Comparison of ENCODE assay signal across 13 cellular contexts in genomic region chr4:25928320-25928955, GRCh38. TPM values are rescaled to one million over a fixed set of nuclear protein-coding genes. Genes with fewer than 3 reads are reported as not detected.
A peak's percentile ranks its signal among the peaks of the same experiment; 100 is the strongest.
DNase-seq lines count a peak whose midpoint lies in the region; ATAC-seq, FAIRE-seq and TF ChIP-seq lines count a peak whose summit lies in the region.
"Had no signal": no experiment of that assay in that cellular context is flagged by ENCODE, and none has a peak within 500 bp of the region (broad histone marks: within the 10 kb centered on the region; RNA-seq: fewer than 3 reads in every experiment).

No MANE protein-coding gene starts in this region.

- H3K27me3 ChIP-seq in lower lobe of right lung (ENCODE audit: low read depth) (no peaks in the 10 kb centered on the region), upper lobe of left lung (no peaks in the 10 kb centered on the region)
- H3K27me3 ChIP-seq: vagina had no signal

- peak overlapping the region; percentile 63 for H3K4me3 ChIP-seq in SK-N-MC
- H3K4me3 ChIP-seq in lower lobe of right lung: no peak overlapping the region
- peak overlapping the region in 1 of 4 donors; percentile 3 for H3K4me3 ChIP-seq in upper lobe of left lung
- H3K4me3 ChIP-seq: vagina had no signal

- H3K36me3 ChIP-seq in SK-N-MC (ENCODE audit: insufficient read depth, low read length) (no peaks in the 10 kb centered on the region), lower lobe of right lung (no peaks in the 10 kb centered on the region), upper lobe of left lung (no peaks in the 10 kb centered on the region)
- H3K36me3 ChIP-seq: vagina had no signal

- H3K27ac ChIP-seq in SK-N-MC: peak overlapping the region; percentile 82
- peak overlapping the region; percentile 71 for H3K27ac ChIP-seq in lower lobe of right lung
- H3K27ac ChIP-seq in upper lobe of left lung: peak overlapping the region; percentile 20 to 70 (median 58)
- H3K27ac ChIP-seq: KMS-11, parathyroid adenoma, vagina had no signal

- DNase-seq in activated naive CD4-positive, alpha-beta T cell treated with anti-CD3 and anti-CD28 coated beads for 36 hours: no peak
- no peak for DNase-seq in activated naive CD4-positive, alpha-beta T cell treated with Interleukin-2 at 50 U/mL for 16 hours
- no peak for DNase-seq in SK-N-MC (ENCODE audit: low read depth, low spot score)
- no peak for DNase-seq in lower lobe of right lung
- DNase-seq in upper lobe of left lung: no peak
- no peak for DNase-seq in GM19239 (ENCODE audit: insufficient read length, low spot score)
- DNase-seq in activated T-helper 2 cell treated with anti-CD3 and anti-CD28 coated beads, Interferon-gamma antibody, Interleukin-2, Interleukin-4, amounts not matched to agents 10 μg/mL and 5 μg/mL and 100 μg/mL, durations not matched to agents 14 hours and 24 hours and 36 hours (ENCODE audit: low spot score): no peak
- DNase-seq: ACHN had no signal

- CTCF ChIA-PET in activated naive CD4-positive, alpha-beta T cell treated with anti-CD3 and anti-CD28 coated beads for 36 hours (lab: Charles Lee): interaction anchor here (0.6 to 4.7 kb wide), 6 partner anchors 8 to 304 kb away, joined by 3 to 20 read pairs (median 3); no protein-coding TSS in a partner anchor

- peaks cover 3% of the 10 kb centered on the region for H3K4me1 Mint-ChIP-seq in activated naive CD4-positive, alpha-beta T cell treated with anti-CD3 and anti-CD28 coated beads for 36 hours (ENCODE audit: low read depth)
- peaks cover 8% of the 10 kb centered on the region for H3K4me1 Mint-ChIP-seq in activated T-helper 2 cell treated with anti-CD3 and anti-CD28 coated beads, Interferon-gamma antibody, Interleukin-2, Interleukin-4, amounts not matched to agents 10 μg/mL and 5 μg/mL and 100 μg/mL, durations not matched to agents 14 hours and 24 hours and 36 hours (ENCODE audit: low read depth)

- H3K36me3 Mint-ChIP-seq in activated naive CD4-positive, alpha-beta T cell treated with anti-CD3 and anti-CD28 coated beads for 36 hours (ENCODE audit: low read depth): peaks cover 11% of the 10 kb centered on the region
- peaks cover 6% of the 10 kb centered on the region for H3K36me3 Mint-ChIP-seq in activated T-helper 2 cell treated with anti-CD3 and anti-CD28 coated beads, Interferon-gamma antibody, Interleukin-2, Interleukin-4, amounts not matched to agents 10 μg/mL and 5 μg/mL and 100 μg/mL, durations not matched to agents 14 hours and 24 hours and 36 hours (ENCODE audit: low read depth)

- no peak for TF ChIP-seq EP300 in upper lobe of left lung (IDR thresholded peaks at IDR 0.05)

- peak overlapping the region; percentile 3 for H3K9ac ChIP-seq in SK-N-MC (ENCODE audit: insufficient read length)
- H3K9ac ChIP-seq: KMS-11, parathyroid adenoma had no signal

- ATAC-seq in lower lobe of right lung (peak; percentile 71 to 77), upper lobe of left lung (ENCODE audit: low FRiP score in 2 of 2) (peak; percentile 24 to 35), HG03354 (IDR thresholded peaks at IDR 0.05; ENCODE audit: poor library complexity, severe bottlenecking, unreplicated experiment) (no peak)

- H3K4me1 ChIP-seq in lower lobe of right lung (peaks cover 43% of the 10 kb centered on the region), upper lobe of left lung (peaks cover 12 to 29% (median 16%) of the 10 kb centered on the region in 4 donors)
- H3K4me1 ChIP-seq: parathyroid adenoma, vagina had no signal

- H3K9me3 ChIP-seq in SK-N-MC (ENCODE audit: low read depth, low read length): no peaks in the 10 kb centered on the region
- H3K9me3 ChIP-seq in lower lobe of right lung: no peaks in the 10 kb centered on the region
- H3K9me3 ChIP-seq in upper lobe of left lung: no peaks in the 10 kb centered on the region
- H3K9me3 ChIP-seq: vagina had no signal

- WGBS in upper lobe of left lung, 2 donors: 44 to 46% methylated on average over 9 of the region's 9 CpGs

- no peak for TF ChIP-seq POLR2A in upper lobe of left lung (IDR thresholded peaks at IDR 0.05)

- H3K27me3 Mint-ChIP-seq in activated naive CD4-positive, alpha-beta T cell treated with anti-CD3 and anti-CD28 coated beads for 36 hours (ENCODE audit: low read depth): no peaks in the 10 kb centered on the region
- H3K27me3 Mint-ChIP-seq in activated T-helper 2 cell treated with anti-CD3 and anti-CD28 coated beads, Interferon-gamma antibody, Interleukin-2, Interleukin-4, amounts not matched to agents 10 μg/mL and 5 μg/mL and 100 μg/mL, durations not matched to agents 14 hours and 24 hours and 36 hours (ENCODE audit: low read depth): no peaks in the 10 kb centered on the region

- TF ChIP-seq CTCF in lower lobe of right lung (IDR thresholded peaks at IDR 0.05) (no peak), upper lobe of left lung (IDR thresholded peaks at IDR 0.05) (no peak)

- FAIRE-seq in GM19239 (lab: Jason Lieb, UNC): no peak
- FAIRE-seq: G401.6 had no signal

- H3K27ac Mint-ChIP-seq in activated naive CD4-positive, alpha-beta T cell treated with anti-CD3 and anti-CD28 coated beads for 36 hours: peak overlapping the region; percentile 17
- H3K27ac Mint-ChIP-seq in activated T-helper 2 cell treated with anti-CD3 and anti-CD28 coated beads, Interferon-gamma antibody, Interleukin-2, Interleukin-4, amounts not matched to agents 10 μg/mL and 5 μg/mL and 100 μg/mL, durations not matched to agents 14 hours and 24 hours and 36 hours: no peak overlapping the region

- intact Hi-C loops in activated naive CD4-positive, alpha-beta T cell treated with anti-CD3 and anti-CD28 coated beads for 36 hours (cut with micrococcal nuclease): no loop called here
- intact Hi-C loops in lower lobe of right lung (cut with DNase I): no loop called here
- intact Hi-C loops in activated T-helper 2 cell treated with anti-CD3 and anti-CD28 coated beads, Interferon-gamma antibody, Interleukin-2, Interleukin-4, amounts not matched to agents 10 μg/mL and 5 μg/mL and 100 μg/mL, durations not matched to agents 14 hours and 24 hours and 36 hours (cut with micrococcal nuclease): loop anchor here (5.0 kb wide), 1 partner anchor 59 kb away; no protein-coding TSS in a partner anchor

- no peak overlapping the region for H3K4me3 Mint-ChIP-seq in activated naive CD4-positive, alpha-beta T cell treated with anti-CD3 and anti-CD28 coated beads for 36 hours
- no peak overlapping the region for H3K4me3 Mint-ChIP-seq in activated T-helper 2 cell treated with anti-CD3 and anti-CD28 coated beads, Interferon-gamma antibody, Interleukin-2, Interleukin-4, amounts not matched to agents 10 μg/mL and 5 μg/mL and 100 μg/mL, durations not matched to agents 14 hours and 24 hours and 36 hours (ENCODE audit: low read depth)

- H3K9me3 Mint-ChIP-seq in activated naive CD4-positive, alpha-beta T cell treated with anti-CD3 and anti-CD28 coated beads for 36 hours: no peaks in the 10 kb centered on the region
- H3K9me3 Mint-ChIP-seq in activated T-helper 2 cell treated with anti-CD3 and anti-CD28 coated beads, Interferon-gamma antibody, Interleukin-2, Interleukin-4, amounts not matched to agents 10 μg/mL and 5 μg/mL and 100 μg/mL, durations not matched to agents 14 hours and 24 hours and 36 hours: no peaks in the 10 kb centered on the region

RNA-seq across cellular contexts. Expression of gene SMIM20, which starts 14.4 kb away (rescaled TPM):
- 10 to 100 TPM; 28.1 to 33.2 TPM for total RNA-seq in activated naive CD4-positive, alpha-beta T cell treated with anti-CD3 and anti-CD28 coated beads for 36 hours
- total RNA-seq in lower lobe of right lung: 25.7 TPM
- total RNA-seq in upper lobe of left lung: 10 to 100 TPM in 4 of 6 donors, 1 to 10 TPM in 2; 7.5 to 33.4 (median 20.8) TPM
- 17.0 and 18.7 TPM in 2 replicates for total RNA-seq in activated T-helper 2 cell treated with anti-CD3 and anti-CD28 coated beads, Interferon-gamma antibody, Interleukin-2, Interleukin-4, amounts not matched to agents 10 μg/mL and 5 μg/mL and 100 μg/mL, durations not matched to agents 14 hours and 24 hours and 36 hours
